Comparison of ENCODE assay signal across 8 cellular contexts in genomic region chr3:194134757-194135515, GRCh38. TPM values are rescaled to one million over a fixed set of nuclear protein-coding genes. Genes with fewer than 3 reads are reported as not detected.
DNase-seq lines count a peak whose midpoint lies in the region; ATAC-seq and TF ChIP-seq lines count a peak whose summit lies in the region.

No MANE protein-coding gene starts in this region.

- intact Hi-C loops in CD4-positive, alpha-beta T cell (cut with DNase I, micrococcal nuclease) = loop anchor here (5.0 to 10.0 kb wide), 4 partner anchors 160 to 262 kb away; partner anchors contain the start of gene GP5 (in 1 of the 2)

- H3K4me1 Mint-ChIP-seq in CD4-positive, alpha-beta T cell (ENCODE audit: low read depth) = peaks cover 60% of the 10 kb centered on the region
- peaks cover 44% of the 10 kb centered on the region for H3K4me1 Mint-ChIP-seq in endothelial cell (ENCODE audit: unreplicated experiment)

- peak overlapping the region; percentile 26 for H3K27ac ChIP-seq in CD4-positive, alpha-beta T cell (ENCODE audit: low read depth, low read length)

- CTCF ChIA-PET in CD4-positive, alpha-beta T cell (lab: Charles Lee) = no interaction called here

- H3K9me3 ChIP-seq in CD4-positive, alpha-beta T cell (ENCODE audit: control insufficient read depth, low read length) = no peaks in the 10 kb centered on the region

- no peaks in the 10 kb centered on the region for H3K9me3 Mint-ChIP-seq in CD4-positive, alpha-beta T cell
- H3K9me3 Mint-ChIP-seq in endothelial cell (ENCODE audit: unreplicated experiment) = no peaks in the 10 kb centered on the region

- no peak for TF ChIP-seq CTCF in CD4-positive, alpha-beta T cell (IDR thresholded peaks at IDR 0.05)
- no peak for TF ChIP-seq CTCF in endothelial cell (IDR thresholded peaks at IDR 0.05; ENCODE audit: unreplicated experiment)

- peaks cover 57% of the 10 kb centered on the region for H3K27me3 Mint-ChIP-seq in CD4-positive, alpha-beta T cell
- peaks cover 21% of the 10 kb centered on the region for H3K27me3 Mint-ChIP-seq in endothelial cell (ENCODE audit: unreplicated experiment)

- peaks cover 10% of the 10 kb centered on the region for H3K36me3 Mint-ChIP-seq in CD4-positive, alpha-beta T cell (ENCODE audit: low read depth)
- H3K36me3 Mint-ChIP-seq in endothelial cell (ENCODE audit: low read depth, unreplicated experiment) = peaks cover 16% of the 10 kb centered on the region

- H3K4me3 Mint-ChIP-seq in CD4-positive, alpha-beta T cell = peak overlapping the region; percentile 91
- H3K4me3 Mint-ChIP-seq in endothelial cell (ENCODE audit: unreplicated experiment) = peak overlapping the region; percentile 73

- peak overlapping the region; percentile 88 for H3K27ac Mint-ChIP-seq in CD4-positive, alpha-beta T cell
- H3K27ac Mint-ChIP-seq in endothelial cell (ENCODE audit: unreplicated experiment) = peak overlapping the region; percentile 52

- H3K27me3 ChIP-seq in CD4-positive, alpha-beta T cell (ENCODE audit: control insufficient read depth, insufficient read depth, low read length) = peaks cover 59% of the 10 kb centered on the region

- DNase-seq in CD4-positive, alpha-beta T cell = peak; percentile 61 to 80 (median 68)
- peak; percentile 95 for DNase-seq in HT1080 (ENCODE audit: low read depth)
- peak; percentile 92 to 99 for DNase-seq in NOMO-1 (lab: John Stamatoyannopoulos, UW; ENCODE audit: unreplicated experiment in 2 of 2)
- DNase-seq in activated CD8-positive, alpha-beta memory T cell treated with anti-CD3 and anti-CD28 coated beads, Interleukin-2, amount 50 U/mL, for 48 hours = peak; percentile 87
- peak; percentile 91 for DNase-seq in endothelial cell (ENCODE audit: low spot score)
- DNase-seq in middle frontal gyrus (ENCODE audit: extremely low spot score, low spot score) = peak; percentile 42
- DNase-seq in stimulated activated CD8-positive, alpha-beta memory T cell treated with anti-CD3 and anti-CD28 coated beads, Interleukin-2, amount 100 ng/mL, for 1 hour (ENCODE audit: low read depth in 2 of 2) = peak; percentile 39 to 53

- POLR2A ChIA-PET in CD4-positive, alpha-beta T cell (lab: Charles Lee) = interaction anchor here (1.2 kb wide), 1 partner anchor 64 kb away, joined by 3 read pairs; no protein-coding TSS in a partner anchor

- ATAC-seq in CD4-positive, alpha-beta T cell (ENCODE audit: poor library complexity) = peak; percentile 65
- ATAC-seq in GM19463 (IDR thresholded peaks at IDR 0.05; ENCODE audit: unreplicated experiment) = peak; percentile 37

RNA-seq across cellular contexts. Expression of gene HES1, which starts 1.0 kb away (rescaled TPM):
- total RNA-seq in CD4-positive, alpha-beta T cell = 1 to 10 TPM in 1 of 2 experiments, under 1 TPM in 1; 0.89 to 1.5 TPM
- 20.2 and 26.3 TPM in 2 replicates for total RNA-seq in HT1080 (2014; rRNA removed; shearing (Covaris generic))
- 15.0 and 25.1 TPM in 2 replicates for polyA plus RNA-seq in HT1080 (2015; cell fraction: cytosol; rRNA removed)
- polyA plus RNA-seq in HT1080 (2015; cell fraction: nucleus; rRNA removed) = 40.7 and 46.4 TPM in 2 replicates
- total RNA-seq in endothelial cell (ENCODE audit: unreplicated experiment) = 40.3 TPM

Comparison
In these comparisons a context has a peak if more than half of its experiments do, and no peak if none do; other contexts are left out.
1. Peak in every context shown above with its lines: DNase-seq, ATAC-seq and H3K27ac ChIP-seq.
2. DNase-seq: peak in every context shown above with its lines; median percentile 96 in NOMO-1; 95 in HT1080; 91 in endothelial cell; 87 in activated CD8-positive, alpha-beta memory T cell treated with anti-CD3 and anti-CD28 coated beads, Interleukin-2, amount 50 U/mL, for 48 hours; 68 in CD4-positive, alpha-beta T cell; 46 in stimulated activated CD8-positive, alpha-beta memory T cell treated with anti-CD3 and anti-CD28 coated beads, Interleukin-2, amount 100 ng/mL, for 1 hour; 42 in middle frontal gyrus.